12 cellular contexts compared by ENCODE assay signal in genomic region chr3:55624238-55624637, GRCh38.
DNase-seq lines count a peak whose midpoint lies in the region; ATAC-seq and TF ChIP-seq lines count a peak whose summit lies in the region.
"Had no signal": no experiment of that assay in that cellular context is flagged by ENCODE, and none has a peak within 500 bp of the region (broad histone marks: within the 10 kb centered on the region; RNA-seq: fewer than 3 reads in every experiment).

No MANE protein-coding gene starts in this region.

- ATAC-seq in HG02678 (IDR thresholded peaks at IDR 0.05; ENCODE audit: unreplicated experiment) = no peak

- no peaks in the 10 kb centered on the region for H3K79me2 ChIP-seq in SK-N-SH (ENCODE audit: insufficient read depth)

- no peaks in the 10 kb centered on the region for H3F3A ChIP-seq in SK-N-SH (replicated peaks; ENCODE audit: insufficient read depth)

- POLR2A ChIA-PET in RWPE1 (lab: Yijun Ruan, JAX; ENCODE audit: low non-redundant PET) (no interaction called here), SK-N-SH (lab: Yijun Ruan, JAX) (no interaction called here)

- H3K9me3 ChIP-seq in SK-N-SH = no peaks in the 10 kb centered on the region
- H3K9me3 ChIP-seq: stomach had no signal

- no peak overlapping the region; the same call in 1 of the 2 replicates for H2AFZ ChIP-seq in SK-N-SH (ENCODE audit: low read depth)

- no peaks in the 10 kb centered on the region for H3K27me3 ChIP-seq in SK-N-SH (ENCODE audit: insufficient read depth)
- H3K27me3 ChIP-seq: stomach had no signal

- no peak overlapping the region for H3K27ac ChIP-seq in RWPE1
- no peak overlapping the region for H3K27ac ChIP-seq in SK-N-SH (ENCODE audit: low read depth in 2 of 2, low read length in 1 of 2)
- H3K27ac ChIP-seq: stomach had no signal

- DNase-seq in HCEC 1CT (peak; percentile 57), RWPE1 (ENCODE audit: low spot score) (peak; percentile 55), globus pallidus (ENCODE audit: low spot score) (peak; percentile 45), skeletal muscle cell (ENCODE audit: low read depth) (peak; percentile 46), SK-N-SH (no peak), NCI-H1417 (lab: John Stamatoyannopoulos, UW) (no peak)
- DNase-seq: activated CD4-positive, alpha-beta memory T cell treated with anti-CD3 and anti-CD28 coated beads for 36 hours; activated gamma-delta T cell treated with Interleukin-2 at 50 U/mL for 16 hours; NCI-H524 treated with DMSO at 0.1 percent for 48 hours; stomach; SW 1271 had no signal

- no peak overlapping the region; the same call in 1 of the 2 replicates for H3K4me2 ChIP-seq in SK-N-SH

- no peak overlapping the region for H3K4me3 ChIP-seq in skeletal muscle cell (ENCODE audit: low read depth, low read length)
- H3K4me3 ChIP-seq in SK-N-SH (ENCODE audit: low read depth in 2 of 2, low read length in 1 of 2) = no peak overlapping the region
- H3K4me3 ChIP-seq: stomach had no signal

- no peak overlapping the region for H3K9ac ChIP-seq in SK-N-SH

- CTCF ChIA-PET in RWPE1 (lab: Yijun Ruan, JAX) (no interaction called here), SK-N-SH (lab: Yijun Ruan, JAX) (no interaction called here)

- no peak for TF ChIP-seq EP300 in SK-N-SH (IDR thresholded peaks at IDR 0.05; ENCODE audit: borderline replicate concordance in 1 of 2, low read depth in 1 of 2, low read length in 1 of 2)

- TF ChIP-seq CTCF in RWPE1 (conservative IDR thresholded peaks at IDR 0.05; ENCODE audit: low read depth) (no peak), SK-N-SH (IDR thresholded peaks at IDR 0.05) (no peak)

- no peak for TF ChIP-seq RAD21 in SK-N-SH (IDR thresholded peaks at IDR 0.05; ENCODE audit: low read length)

- 79% methylated on average over 7 of the region's 7 CpGs for WGBS in SK-N-SH (ENCODE audit: low lambda C conversion rate)

- H4K20me1 ChIP-seq in SK-N-SH (ENCODE audit: insufficient read depth) = no peaks in the 10 kb centered on the region

- H3K9me2 ChIP-seq in SK-N-SH = no peaks in the 10 kb centered on the region

- peaks cover 3 to 5% of the 10 kb centered on the region in 2 experiments; a peak in 2 of 4 replicates for H3K4me1 ChIP-seq in SK-N-SH (ENCODE audit: control insufficient read depth in 1 of 2, insufficient read depth in 2 of 2, low read depth in 1 of 2, low read length in 1 of 2)

- no peaks in the 10 kb centered on the region for H3K36me3 ChIP-seq in SK-N-SH (replicated peaks in 1 of 2; ENCODE audit: control insufficient read depth in 1 of 2, insufficient read depth in 2 of 2, low read length in 1 of 2)
- H3K36me3 ChIP-seq: stomach had no signal

TF ChIP-seq in SK-N-SH, 30 proteins besides CTCF, POLR2A, EP300 and RAD21:
- TF ChIP-seq FOXJ3 (CRISPR knock-in tag; IDR thresholded peaks at IDR 0.05) (no peak), GATA2 (CRISPR knock-in tag; IDR thresholded peaks at IDR 0.05) (no peak), POLR2AphosphoS5 (IDR thresholded peaks at IDR 0.05; ENCODE audit: low read depth, low read length) (no peak), RFX5 (IDR thresholded peaks at IDR 0.05; ENCODE audit: low read length) (no peak), MXI1 (IDR thresholded peaks at IDR 0.05; ENCODE audit: low read depth, low read length) (no peak), FOXM1 (IDR thresholded peaks at IDR 0.05; ENCODE audit: low read depth) (no peak), MEF2A (IDR thresholded peaks at IDR 0.05; ENCODE audit: borderline replicate concordance, low read depth) (no peak), TAF1 (IDR thresholded peaks at IDR 0.05; ENCODE audit: borderline replicate concordance, low read depth, low read length) (no peak), SMC3 (IDR thresholded peaks at IDR 0.05; ENCODE audit: low read depth, low read length) (no peak)
- TF ChIP-seq, protein P1, sequence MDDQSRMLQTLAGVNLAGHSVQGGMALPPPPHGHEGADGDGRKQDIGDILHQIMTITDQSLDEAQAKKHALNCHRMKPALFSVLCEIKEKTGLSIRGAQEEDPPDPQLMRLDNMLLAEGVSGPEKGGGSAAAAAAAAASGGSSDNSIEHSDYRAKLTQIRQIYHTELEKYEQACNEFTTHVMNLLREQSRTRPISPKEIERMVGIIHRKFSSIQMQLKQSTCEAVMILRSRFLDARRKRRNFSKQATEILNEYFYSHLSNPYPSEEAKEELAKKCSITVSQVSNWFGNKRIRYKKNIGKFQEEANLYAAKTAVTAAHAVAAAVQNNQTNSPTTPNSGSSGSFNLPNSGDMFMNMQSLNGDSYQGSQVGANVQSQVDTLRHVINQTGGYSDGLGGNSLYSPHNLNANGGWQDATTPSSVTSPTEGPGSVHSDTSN (IDR thresholded peaks at IDR 0.05) = no peak

Comparison
In these comparisons a context has a peak if more than half of its experiments do, and no peak if none do; other contexts are left out.
1. DNase-seq: peak in HCEC 1CT (single experiment), RWPE1 (single experiment), globus pallidus (single experiment) and skeletal muscle cell (single experiment); none in SK-N-SH (single experiment) and NCI-H1417 (0 of 3).